ENCODE assay signal across 12 cellular contexts in the genomic region with DNA sequence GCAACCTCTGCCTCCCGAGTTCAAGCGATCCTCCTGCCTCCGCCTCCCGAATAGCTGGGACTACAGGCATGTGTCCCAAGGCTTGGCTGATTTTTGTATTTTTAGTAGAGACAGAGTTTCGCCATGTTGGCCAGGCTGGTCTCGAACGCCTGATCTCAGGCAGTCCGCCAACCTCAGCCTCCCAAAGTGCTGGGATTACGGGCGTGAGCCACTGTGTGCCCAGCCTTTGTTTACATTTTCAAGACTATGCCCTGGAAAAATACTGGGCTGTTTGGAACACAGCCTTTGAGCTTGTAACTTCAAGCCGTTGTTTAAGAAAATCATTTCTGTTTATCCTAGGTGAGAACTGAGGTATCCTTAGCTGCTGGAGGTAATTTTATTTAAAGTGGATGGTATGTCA. TPM values are rescaled to one million over a fixed set of nuclear protein-coding genes. Genes with fewer than 3 reads are reported as not detected.
DNase-seq lines count a peak whose midpoint lies in the region; ATAC-seq, FAIRE-seq and TF ChIP-seq lines count a peak whose summit lies in the region.
"Had no signal": no experiment of that assay in that cellular context is flagged by ENCODE, and none has a peak within 500 bp of the region (broad histone marks: within the 10 kb centered on the region; RNA-seq: fewer than 3 reads in every experiment).

No MANE protein-coding gene starts in this region.

- DNase-seq in GM23338 (ENCODE audit: low spot score) (no peak), fibroblast of villous mesenchyme (ENCODE audit: low read depth) (peak; percentile 56), psoas muscle (no peak), urothelium cell line (ENCODE audit: low spot score) (no peak), RPMI8226 (no peak), SK-N-DZ (ENCODE audit: low spot score) (no peak)
- DNase-seq: GF-D8 had no signal

- H3K36me3 ChIP-seq in GM23338 (ENCODE audit: insufficient read depth): no peaks in the 10 kb centered on the region
- peaks cover 2 to 23% of the 10 kb centered on the region in 2 donors for H3K36me3 ChIP-seq in psoas muscle (ENCODE audit: insufficient read depth in 1 of 2, low read depth in 1 of 2)

- no peaks in the 10 kb centered on the region for H3K9me3 ChIP-seq in psoas muscle

- intact Hi-C loops in psoas muscle (cut with DNase I): no loop called here

- H3F3A ChIP-seq in GM23338 (replicated peaks; ENCODE audit: low read depth): no peaks in the 10 kb centered on the region; the same call in 1 of the 2 replicates

- peaks cover 11% of the 10 kb centered on the region; the same call in 2 of the 3 replicates for H3K4me1 Mint-ChIP-seq in GM23338

- TF ChIP-seq CTCF in GM23338 (conservative IDR thresholded peaks at IDR 0.05; ENCODE audit: low read depth in 2 of 2): no peak
- TF ChIP-seq CTCF in VCaP (conservative IDR thresholded peaks at IDR 0.05): no peak
- no peak for TF ChIP-seq CTCF in fibroblast of villous mesenchyme (IDR thresholded peaks at IDR 0.05; ENCODE audit: insufficient read depth, low read depth, low read length)
- TF ChIP-seq CTCF in psoas muscle (IDR thresholded peaks at IDR 0.05): no peak

- peak overlapping the region; percentile 24; the same call in 2 of the 3 replicates for H3K4me3 Mint-ChIP-seq in GM23338

- H3K27ac ChIP-seq in GM23338 (ENCODE audit: low read depth): no peak overlapping the region
- peak overlapping the region; percentile 95 for H3K27ac ChIP-seq in VCaP
- H3K27ac ChIP-seq in psoas muscle: peak overlapping the region; percentile 100

- no peaks in the 10 kb centered on the region for H3K27me3 ChIP-seq in GM23338 (ENCODE audit: insufficient read depth)
- H3K27me3 ChIP-seq in psoas muscle (ENCODE audit: insufficient read depth in 3 of 3, low read length in 2 of 3): no peaks in the 10 kb centered on the region

- no peak for FAIRE-seq in urothelium cell line (lab: Jason Lieb, UNC)
- FAIRE-seq: endometrium, RCC 7860 had no signal

- H4K20me1 ChIP-seq in GM23338 (replicated peaks; ENCODE audit: insufficient read depth): peaks cover 14% of the 10 kb centered on the region

- no peak for ATAC-seq in GM23338
- no peak for ATAC-seq in psoas muscle
- no peak for ATAC-seq in HG03457 (IDR thresholded peaks at IDR 0.05; ENCODE audit: unreplicated experiment)

- 69 to 78% (median 71%) methylated on average over 11 of the region's 11 CpGs for WGBS in psoas muscle, 3 donors

- H3K9me2 ChIP-seq in GM23338 (ENCODE audit: insufficient read depth): no peaks in the 10 kb centered on the region

- no peaks in the 10 kb centered on the region for H3K9me3 Mint-ChIP-seq in GM23338

- H3K4me3 ChIP-seq in GM23338 (no peak overlapping the region), fibroblast of villous mesenchyme (ENCODE audit: low read depth, low read length) (peak overlapping the region; percentile 88), psoas muscle (peak overlapping the region; percentile 98)

- H3K4me2 ChIP-seq in GM23338: no peak overlapping the region

- peaks cover 10% of the 10 kb centered on the region for H3K27me3 Mint-ChIP-seq in GM23338 (ENCODE audit: insufficient read depth, low read depth, poor library complexity)

- peaks cover 20% of the 10 kb centered on the region for H3K36me3 Mint-ChIP-seq in GM23338 (ENCODE audit: low read depth)

- H2AFZ ChIP-seq in GM23338: no peak overlapping the region

- H3K79me2 ChIP-seq in GM23338 (replicated peaks; ENCODE audit: insufficient read depth): peaks cover 65% of the 10 kb centered on the region

- H3K4me1 ChIP-seq in GM23338 (ENCODE audit: insufficient read depth): peaks cover 7% of the 10 kb centered on the region; the same call in 1 of the 2 replicates
- H3K4me1 ChIP-seq in psoas muscle: peaks cover 23% of the 10 kb centered on the region

- no peak overlapping the region for H3K27ac Mint-ChIP-seq in GM23338

TF ChIP-seq in GM23338, 12 proteins besides CTCF, POLR2A, EP300 and RAD21 (continues in another document):
- no peak for TF ChIP-seq EZH2phosphoT487 (IDR thresholded peaks at IDR 0.05; ENCODE audit: unreplicated experiment)
- TF ChIP-seq, protein P1, sequence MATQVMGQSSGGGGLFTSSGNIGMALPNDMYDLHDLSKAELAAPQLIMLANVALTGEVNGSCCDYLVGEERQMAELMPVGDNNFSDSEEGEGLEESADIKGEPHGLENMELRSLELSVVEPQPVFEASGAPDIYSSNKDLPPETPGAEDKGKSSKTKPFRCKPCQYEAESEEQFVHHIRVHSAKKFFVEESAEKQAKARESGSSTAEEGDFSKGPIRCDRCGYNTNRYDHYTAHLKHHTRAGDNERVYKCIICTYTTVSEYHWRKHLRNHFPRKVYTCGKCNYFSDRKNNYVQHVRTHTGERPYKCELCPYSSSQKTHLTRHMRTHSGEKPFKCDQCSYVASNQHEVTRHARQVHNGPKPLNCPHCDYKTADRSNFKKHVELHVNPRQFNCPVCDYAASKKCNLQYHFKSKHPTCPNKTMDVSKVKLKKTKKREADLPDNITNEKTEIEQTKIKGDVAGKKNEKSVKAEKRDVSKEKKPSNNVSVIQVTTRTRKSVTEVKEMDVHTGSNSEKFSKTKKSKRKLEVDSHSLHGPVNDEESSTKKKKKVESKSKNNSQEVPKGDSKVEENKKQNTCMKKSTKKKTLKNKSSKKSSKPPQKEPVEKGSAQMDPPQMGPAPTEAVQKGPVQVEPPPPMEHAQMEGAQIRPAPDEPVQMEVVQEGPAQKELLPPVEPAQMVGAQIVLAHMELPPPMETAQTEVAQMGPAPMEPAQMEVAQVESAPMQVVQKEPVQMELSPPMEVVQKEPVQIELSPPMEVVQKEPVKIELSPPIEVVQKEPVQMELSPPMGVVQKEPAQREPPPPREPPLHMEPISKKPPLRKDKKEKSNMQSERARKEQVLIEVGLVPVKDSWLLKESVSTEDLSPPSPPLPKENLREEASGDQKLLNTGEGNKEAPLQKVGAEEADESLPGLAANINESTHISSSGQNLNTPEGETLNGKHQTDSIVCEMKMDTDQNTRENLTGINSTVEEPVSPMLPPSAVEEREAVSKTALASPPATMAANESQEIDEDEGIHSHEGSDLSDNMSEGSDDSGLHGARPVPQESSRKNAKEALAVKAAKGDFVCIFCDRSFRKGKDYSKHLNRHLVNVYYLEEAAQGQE (IDR thresholded peaks at IDR 0.05; ENCODE audit: unreplicated experiment): no peak
- TF ChIP-seq EZH2 (IDR thresholded peaks at IDR 0.05; ENCODE audit: low read depth, unreplicated experiment): no peak
- TF ChIP-seq ZNF114 (CRISPR knock-in tag; IDR thresholded peaks at IDR 0.05): no peak
- no peak for TF ChIP-seq JUNB (IDR thresholded peaks at IDR 0.05; ENCODE audit: unreplicated experiment)
- TF ChIP-seq NANOG (IDR thresholded peaks at IDR 0.05; ENCODE audit: borderline replicate concordance): no peak
- no peak for TF ChIP-seq ZNF331 (CRISPR knock-in tag; IDR thresholded peaks at IDR 0.05; ENCODE audit: low read depth)
- TF ChIP-seq, protein P2, sequence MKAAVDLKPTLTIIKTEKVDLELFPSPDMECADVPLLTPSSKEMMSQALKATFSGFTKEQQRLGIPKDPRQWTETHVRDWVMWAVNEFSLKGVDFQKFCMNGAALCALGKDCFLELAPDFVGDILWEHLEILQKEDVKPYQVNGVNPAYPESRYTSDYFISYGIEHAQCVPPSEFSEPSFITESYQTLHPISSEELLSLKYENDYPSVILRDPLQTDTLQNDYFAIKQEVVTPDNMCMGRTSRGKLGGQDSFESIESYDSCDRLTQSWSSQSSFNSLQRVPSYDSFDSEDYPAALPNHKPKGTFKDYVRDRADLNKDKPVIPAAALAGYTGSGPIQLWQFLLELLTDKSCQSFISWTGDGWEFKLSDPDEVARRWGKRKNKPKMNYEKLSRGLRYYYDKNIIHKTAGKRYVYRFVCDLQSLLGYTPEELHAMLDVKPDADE (IDR thresholded peaks at IDR 0.05): no peak
- no peak for TF ChIP-seq CREB1 (CRISPR knock-in tag; IDR thresholded peaks at IDR 0.05; ENCODE audit: low read depth)
- no peak for TF ChIP-seq POLR2AphosphoS5 (IDR thresholded peaks at IDR 0.05; ENCODE audit: low read depth)
- no peak for TF ChIP-seq STAT1 (IDR thresholded peaks at IDR 0.05; ENCODE audit: unreplicated experiment)

RNA-seq across cellular contexts. Expression of a gene that starts 1.9 kb away (rescaled TPM):
- 14.5 and 19.4 TPM in 2 replicates for total RNA-seq in GM23338 (2014; rRNA removed; shearing (Covaris generic))
- polyA plus RNA-seq in GM23338 (2016; fragmentation: Nextera tagmentation; extraction: Ambion mirVana) (9.8 and 11.8 TPM in 2 replicates), psoas muscle (10 to 100 TPM in 1 of 3 donors, 1 to 10 TPM in 2; 5.7 to 15.8 (median 8.8) TPM)
- total RNA-seq in fibroblast of villous mesenchyme (29.6 and 41.9 TPM in 2 replicates), psoas muscle (10 to 100 TPM; 38.5 to 40.2 (median 38.9) TPM)
- 13.3 and 18.8 TPM in 2 replicates for polyA plus RNA-seq in SK-N-DZ (2014; cell fraction: cytosol; rRNA removed)
- 5.9 and 14.8 TPM in 2 replicates for polyA plus RNA-seq in SK-N-DZ (2014; cell fraction: nucleus; rRNA removed)

RNA-seq across cellular contexts. Expression of a gene that starts 32.3 kb away (rescaled TPM):
- total RNA-seq in GM23338 (2014; rRNA removed; shearing (Covaris generic)): 21.8 and 24.8 TPM in 2 replicates
- polyA plus RNA-seq in GM23338 (2016; fragmentation: Nextera tagmentation; extraction: Ambion mirVana) (15.4 and 15.7 TPM in 2 replicates), psoas muscle (10 to 100 TPM in 2 of 3 donors, 1 to 10 TPM in 1; 6.8 to 25.6 (median 16.2) TPM)
- total RNA-seq in fibroblast of villous mesenchyme (9.0 and 11.7 TPM in 2 replicates), psoas muscle (10 to 100 TPM in 3 of 4 donors, 1 to 10 TPM in 1; 9.9 to 20.3 (median 11.7) TPM)
- polyA plus RNA-seq in SK-N-DZ (2014; cell fraction: cytosol; rRNA removed): 15.8 and 20.9 TPM in 2 replicates
- polyA plus RNA-seq in SK-N-DZ (2014; cell fraction: nucleus; rRNA removed): 14.8 and 15.4 TPM in 2 replicates

RNA-seq across cellular contexts. Expression of a gene that starts 41.5 kb away (rescaled TPM):
- total RNA-seq in GM23338 (2014; rRNA removed; shearing (Covaris generic)): 0.17 TPM in 1 of 2 replicates, not detected in the other
- 1.3 TPM in 1 of 2 replicates, not detected in the other for polyA plus RNA-seq in GM23338 (2016; fragmentation: Nextera tagmentation; extraction: Ambion mirVana)
- not detected in 2 replicates for total RNA-seq in fibroblast of villous mesenchyme
- under 1 TPM; 0.49 to 0.82 (median 0.59) TPM for total RNA-seq in psoas muscle
- polyA plus RNA-seq in psoas muscle: 1 to 10 TPM in 2 of 3 donors, under 1 TPM in 1; 0.73 to 2.4 (median 1.6) TPM
- polyA plus RNA-seq in SK-N-DZ (2014; cell fraction: cytosol; rRNA removed): 3.2 TPM in 1 of 2 replicates, not detected in the other
- not detected in 2 replicates for polyA plus RNA-seq in SK-N-DZ (2014; cell fraction: nucleus; rRNA removed)
- total RNA-seq: lung microvascular endothelial cell had no signal
